Comparison of ENCODE assay signal across 27 cellular contexts in the genomic region with DNA sequence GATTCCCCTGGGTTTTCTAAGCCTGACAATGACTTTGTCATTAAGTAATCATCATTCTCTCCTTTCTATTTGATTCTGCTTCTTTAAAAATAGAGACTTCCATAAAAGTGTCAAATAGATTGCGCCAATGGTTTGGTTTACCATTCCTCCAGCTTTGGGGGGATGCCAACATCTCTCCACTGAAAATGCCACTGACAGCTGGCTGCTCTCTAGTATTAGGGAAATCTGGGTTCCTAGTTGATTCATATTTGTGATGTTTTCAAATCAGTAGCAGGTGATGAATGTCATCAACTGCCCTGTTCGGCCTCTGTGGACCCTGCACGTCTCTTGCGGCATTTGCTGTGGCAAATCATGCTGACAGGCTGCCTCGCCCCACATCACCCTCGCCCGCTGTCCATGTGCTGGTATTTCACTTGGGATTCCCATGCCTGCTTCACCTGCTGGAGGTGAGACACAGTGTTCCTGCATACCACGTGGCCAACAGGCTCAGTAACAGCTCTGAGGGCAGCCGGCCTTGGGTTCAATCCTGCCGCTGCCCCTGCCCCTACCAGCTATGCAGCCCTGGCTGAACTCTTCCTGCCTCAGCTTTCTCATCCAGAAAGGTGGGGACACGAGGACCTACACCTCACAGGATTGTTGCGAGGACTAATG. TPM values are rescaled to one million over a fixed set of nuclear protein-coding genes. Genes with fewer than 3 reads are reported as not detected.
DNase-seq lines count a peak whose midpoint lies in the region; ATAC-seq and TF ChIP-seq lines count a peak whose summit lies in the region.
"Had no signal": no experiment of that assay in that cellular context is flagged by ENCODE, and none has a peak within 500 bp of the region (broad histone marks: within the 10 kb centered on the region; RNA-seq: fewer than 3 reads in every experiment).

No MANE protein-coding gene starts in this region.

- no peak overlapping the region for H4K5ac ChIP-seq in IMR-90 (ENCODE audit: low read depth, low read length)

- H2AFZ ChIP-seq in IMR-90 (replicated peaks; ENCODE audit: low read length, poor library complexity): no peak overlapping the region
- H2AFZ ChIP-seq: GM23248 had no signal

- in situ Hi-C loops in IMR-90 (cut with MboI; ENCODE audit: low sequenced_read_pairs): no loop called here

- no TSS peak for BruUV-seq in IMR-90 (replicated peaks; lab: Mats Ljungman, UMichigan)

- H3K79me1 ChIP-seq in IMR-90 (ENCODE audit: low read depth in 1 of 2, low read length in 2 of 2): peaks cover 0 to 8% of the 10 kb centered on the region in 2 experiments; a peak in 3 of 4 replicates

- TF ChIP-seq CTCF in IMR-90 (conservative IDR thresholded peaks at IDR 0.05; ENCODE audit: low read depth, low read length) (no peak), colonic mucosa (IDR thresholded peaks at IDR 0.05) (no peak), spleen (IDR thresholded peaks at IDR 0.05 in 8 of 11, conservative IDR thresholded peaks at IDR 0.05 in 3 of 11) (no peak)

- H3K4me1 ChIP-seq in IMR-90 (ENCODE audit: control insufficient read depth, insufficient read depth, low read length): peaks cover 9% of the 10 kb centered on the region
- H3K4me1 ChIP-seq in colonic mucosa: no peaks in the 10 kb centered on the region
- H3K4me1 ChIP-seq in spleen: peaks cover 0 to 12% (median 1%) of the 10 kb centered on the region in 6 donors
- H3K4me1 ChIP-seq: lower lobe of right lung, SJSA1 had no signal

- no peak overlapping the region for H3K4me3 ChIP-seq in IMR-90 (ENCODE audit: insufficient read depth, low read depth, low read length)
- H3K4me3 ChIP-seq in colonic mucosa: no peak overlapping the region
- no peak overlapping the region for H3K4me3 ChIP-seq in spleen
- H3K4me3 ChIP-seq: GM23248, heart right ventricle, lower lobe of right lung, pancreas, SJSA1 had no signal

- no peak overlapping the region for H4K91ac ChIP-seq in IMR-90 (ENCODE audit: insufficient read depth, low read depth, low read length)

- no peak overlapping the region for H3K4ac ChIP-seq in IMR-90 (ENCODE audit: low read depth, low read length)

- no peak overlapping the region for H4K8ac ChIP-seq in IMR-90 (ENCODE audit: low read depth in 2 of 2, low read length in 2 of 2)

- no peak overlapping the region for H3K23ac ChIP-seq in IMR-90 (ENCODE audit: low read depth, low read length)

- no peak overlapping the region for H3K14ac ChIP-seq in IMR-90 (replicated peaks; ENCODE audit: low read depth, low read length)

- H3K18ac ChIP-seq in IMR-90 (ENCODE audit: low read depth, low read length): no peak overlapping the region

- H3K27me3 ChIP-seq in IMR-90 (ENCODE audit: control insufficient read depth, insufficient read depth, low read length) (no peaks in the 10 kb centered on the region), colonic mucosa (no peaks in the 10 kb centered on the region), spleen (replicated peaks in 1 of 7) (no peaks in the 10 kb centered on the region)
- H3K27me3 ChIP-seq: heart right ventricle, pancreas, SJSA1 had no signal

- 63% methylated on average over 8 of the region's 12 CpGs; no CpG with 5 or more reads in 1 of the 2 experiments for WGBS in IMR-90 (ENCODE audit: extremely low coverage in 2 of 2, insufficient read length in 1 of 2), 2 experiments
- WGBS in spleen, 5 donors: 81 to 94% (median 89%) methylated on average over 12 of the region's 12 CpGs

- peaks cover 19% of the 10 kb centered on the region; the same call in 1 of the 2 replicates for H3K9me1 ChIP-seq in IMR-90 (ENCODE audit: insufficient read depth, low read length)

- H3K9ac ChIP-seq in IMR-90 (ENCODE audit: low read depth, low read length) (no peak overlapping the region), colonic mucosa (ENCODE audit: low read depth in 2 of 2, low read length in 2 of 2) (no peak overlapping the region)
- H3K9ac ChIP-seq: GM23248 had no signal

- TF ChIP-seq RAD21 in IMR-90 (IDR thresholded peaks at IDR 0.05; ENCODE audit: low read length): no peak

- H2AK9ac ChIP-seq in IMR-90 (replicated peaks; ENCODE audit: low read depth, low read length, poor library complexity): peak overlapping the region; percentile 21

- POLR2A ChIA-PET in IMR-90 (lab: Charles Lee; ENCODE audit: unreplicated experiment): no interaction called here

- no peaks in the 10 kb centered on the region for H3K9me3 ChIP-seq in IMR-90 (ENCODE audit: control insufficient read depth, insufficient read depth, low read length)
- no peaks in the 10 kb centered on the region for H3K9me3 ChIP-seq in colonic mucosa
- H3K9me3 ChIP-seq in spleen: no peaks in the 10 kb centered on the region
- H3K9me3 ChIP-seq: heart right ventricle, lower lobe of right lung, pancreas, SJSA1 had no signal

- H3K36me3 ChIP-seq in IMR-90 (ENCODE audit: control insufficient read depth, insufficient read depth, low read length) (peaks cover 11% of the 10 kb centered on the region), colonic mucosa (no peaks in the 10 kb centered on the region), spleen (peaks cover 0 to 93% (median 43%) of the 10 kb centered on the region in 6 donors)

- TF ChIP-seq POLR2A in IMR-90 (IDR thresholded peaks at IDR 0.05; ENCODE audit: low read depth, low read length) (no peak), spleen (IDR thresholded peaks at IDR 0.05) (no peak)

- DNase-seq in IMR-90 (peak; percentile 13), colonic mucosa (peak; percentile 13), myocyte (ENCODE audit: low read depth) (peak; percentile 80), spleen (peak; percentile 47), cerebellar cortex (ENCODE audit: low spot score) (no peak)
- no peak for DNase-seq in activated CD8-positive, alpha-beta memory T cell treated with anti-CD3 and anti-CD28 coated beads for 24 hours
- DNase-seq: activated CD4-positive, alpha-beta T cell treated with anti-CD3 and anti-CD28 coated beads, Interleukin-2, amount 10 ng/mL, durations not matched to agents 24 days and 14 days; Calu3; DND-41; GM23248; heart right ventricle; Kasumi-1; kidney glomerular epithelial cell; lower lobe of right lung; NCI-H446; NCI-H748 treated with DMSO at 0.1 percent for 48 hours; right cardiac atrium; stimulated activated CD4-positive, alpha-beta T cell treated with anti-CD3 and anti-CD28 coated beads, Interleukin-4, amount 100 ng/mL, for 4 hours; trophoblast cell had no signal

- H2BK5ac ChIP-seq in IMR-90 (ENCODE audit: low read depth, low read length, poor library complexity, severe bottlenecking): no peak overlapping the region

- no peak overlapping the region for H2BK120ac ChIP-seq in IMR-90 (ENCODE audit: low read depth, low read length)

- intact Hi-C loops in IMR-90 (cut with micrococcal nuclease): no loop called here
- intact Hi-C loops in colonic mucosa (cut with DNase I): no loop called here
- intact Hi-C loops in spleen (cut with DNase I; ENCODE audit: low total_unique reads): no loop called here

- no peak overlapping the region for H2AK5ac ChIP-seq in IMR-90 (ENCODE audit: low read depth, low read length)

- no peak overlapping the region for H2BK20ac ChIP-seq in IMR-90 (ENCODE audit: low read depth, low read length)

- H2BK15ac ChIP-seq in IMR-90 (ENCODE audit: low read depth, low read length): no peak overlapping the region

- ATAC-seq in IMR-90 (ENCODE audit: low read depth) (no peak; the same call in 1 of the 2 replicates), GM21423 (IDR thresholded peaks at IDR 0.05; ENCODE audit: unreplicated experiment) (no peak)
- ATAC-seq: pancreas, right cardiac atrium had no signal

- dilution Hi-C loops in IMR-90 (cut with HindIII; ENCODE audit: low sequenced_read_pairs, unreplicated experiment): no loop called here

- no peak overlapping the region; the same call in 1 of the 2 replicates for H3K4me2 ChIP-seq in IMR-90 (ENCODE audit: low read depth, low read length)

- H3K27ac ChIP-seq in IMR-90 (ENCODE audit: insufficient read depth, low read length) (no peak overlapping the region), colonic mucosa (no peak overlapping the region), spleen (no peak overlapping the region)
- H3K27ac ChIP-seq: GM23248, heart right ventricle, lower lobe of right lung, pancreas, SJSA1 had no signal

- H3K56ac ChIP-seq in IMR-90 (ENCODE audit: extremely low read depth, insufficient read depth, low read length): no peak overlapping the region

- H4K20me1 ChIP-seq in IMR-90 (ENCODE audit: insufficient read depth, low read length): peaks cover 11% of the 10 kb centered on the region; the same call in 1 of the 2 replicates

- CTCF ChIA-PET in IMR-90 (lab: Yijun Ruan, JAX): no interaction called here

TF ChIP-seq in IMR-90, 13 proteins besides CTCF, POLR2A, EP300 and RAD21 (continues in another document):
- no peak for TF ChIP-seq MAFK (IDR thresholded peaks at IDR 0.05; ENCODE audit: low read depth, low read length)
- TF ChIP-seq BHLHE40 (IDR thresholded peaks at IDR 0.05; ENCODE audit: low read depth, low read length): no peak
- no peak for TF ChIP-seq FOS (IDR thresholded peaks at IDR 0.05; ENCODE audit: low read depth, low read length)
- TF ChIP-seq NFE2L2 (IDR thresholded peaks at IDR 0.05; ENCODE audit: low read depth, low read length): no peak
- no peak for TF ChIP-seq RFX5 (IDR thresholded peaks at IDR 0.05; ENCODE audit: low read depth, low read length)
- TF ChIP-seq CHD1 (IDR thresholded peaks at IDR 0.05; ENCODE audit: low read depth, low read length): no peak
- TF ChIP-seq, protein P1, sequence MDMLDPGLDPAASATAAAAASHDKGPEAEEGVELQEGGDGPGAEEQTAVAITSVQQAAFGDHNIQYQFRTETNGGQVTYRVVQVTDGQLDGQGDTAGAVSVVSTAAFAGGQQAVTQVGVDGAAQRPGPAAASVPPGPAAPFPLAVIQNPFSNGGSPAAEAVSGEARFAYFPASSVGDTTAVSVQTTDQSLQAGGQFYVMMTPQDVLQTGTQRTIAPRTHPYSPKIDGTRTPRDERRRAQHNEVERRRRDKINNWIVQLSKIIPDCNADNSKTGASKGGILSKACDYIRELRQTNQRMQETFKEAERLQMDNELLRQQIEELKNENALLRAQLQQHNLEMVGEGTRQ (IDR thresholded peaks at IDR 0.05; ENCODE audit: low read depth, low read length): no peak
- TF ChIP-seq MXI1 (IDR thresholded peaks at IDR 0.05; ENCODE audit: borderline replicate concordance, low read depth, low read length): no peak

RNA-seq across cellular contexts. Expression of gene ZXDC, which starts 28.1 kb away (rescaled TPM):
- total RNA-seq in IMR-90 (2012; rRNA removed) (13.1 and 14.3 TPM in 2 replicates), colonic mucosa (10 to 100 TPM; 20.4 to 28.5 TPM), myocyte (41.5 and 45.9 TPM in 2 replicates), spleen (10 to 100 TPM; 32.4 to 75.3 (median 50.0) TPM)
- polyA plus RNA-seq in IMR-90 (2012; rRNA removed) (11.5 and 12.2 TPM in 2 replicates), spleen (10 to 100 TPM in 2 of 3 donors, 1 to 10 TPM in 1; 7.5 to 14.6 (median 13.2) TPM)
- 7.3 and 7.8 TPM in 2 replicates for polyA plus RNA-seq in IMR-90 (2012; cell fraction: cytosol; rRNA removed)
- 24.3 and 25.6 TPM in 2 replicates for polyA plus RNA-seq in IMR-90 (2012; cell fraction: nucleus; rRNA removed; ENCODE audit: low replicate concordance)
- polyA plus RNA-seq in myocyte (2012): 15.9 TPM

RNA-seq across cellular contexts. Expression of gene CFAP100, which starts 52.9 kb away (rescaled TPM):
- total RNA-seq in IMR-90 (2012; rRNA removed) (not detected in 2 replicates), colonic mucosa (not detected), myocyte (not detected in 2 replicates), spleen (not detected)
- polyA plus RNA-seq in IMR-90 (2012; rRNA removed) (not detected in 2 replicates), spleen (not detected)
- polyA plus RNA-seq in IMR-90 (2012; cell fraction: cytosol; rRNA removed): not detected in 2 replicates
- polyA plus RNA-seq in IMR-90 (2012; cell fraction: nucleus; rRNA removed; ENCODE audit: low replicate concordance): not detected in 2 replicates
- polyA plus RNA-seq in myocyte (2012): not detected
- total RNA-seq: activated CD4-positive, alpha-beta T cell treated with anti-CD3 and anti-CD28 coated beads, Interleukin-2, amount 10 ng/mL, durations not matched to agents 24 days and 14 days; Calu3; GM23248; heart right ventricle; mononuclear cell; pancreas; right cardiac atrium; RPMI7951; SJSA1; subcutaneous adipose tissue; WTC11 had no signal
- polyA plus RNA-seq: esophagus, GM23248, heart right ventricle, pancreas, right cardiac atrium had no signal

Comparison
In these comparisons a context has a peak if more than half of its experiments do, and no peak if none do; other contexts are left out.
1. DNase-seq: peak in IMR-90 (single experiment), colonic mucosa (single experiment), myocyte (single experiment) and spleen (single experiment); none in cerebellar cortex (single experiment) and activated CD8-positive, alpha-beta memory T cell treated with anti-CD3 and anti-CD28 coated beads for 24 hours (single experiment).